Comparison of ENCODE assay signal across 1 cellular context in the genomic region with DNA sequence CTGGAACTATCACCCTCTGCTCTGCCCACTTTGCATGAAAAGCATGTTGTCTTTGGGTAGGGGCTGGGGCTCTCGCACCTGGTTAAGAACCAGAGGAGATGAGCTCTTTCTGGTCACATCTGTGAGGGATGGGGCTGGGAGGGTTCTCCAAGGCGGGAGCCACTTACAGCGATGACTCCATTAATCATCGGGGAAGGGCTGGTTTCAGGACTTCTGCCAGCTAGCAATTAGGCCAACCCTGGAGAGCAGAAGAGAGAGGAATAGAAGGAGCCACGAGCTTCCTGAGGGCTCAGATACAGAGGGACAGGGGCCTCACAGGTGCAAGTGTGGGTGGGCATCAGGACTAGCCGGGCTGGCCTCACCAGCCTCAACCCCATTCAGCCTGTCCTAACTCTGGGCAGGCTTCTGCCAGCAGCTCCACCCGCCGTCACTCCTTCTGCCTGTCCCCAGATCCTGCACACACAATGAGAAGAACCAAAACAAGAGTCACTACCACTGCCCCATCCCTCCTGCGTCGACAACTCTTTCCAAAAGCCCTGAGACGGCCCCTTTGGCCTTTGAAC.
TF ChIP-seq lines count a peak whose summit lies in the region.

No MANE protein-coding gene starts in this region.

TF ChIP-seq in HCT116, 20 proteins besides CTCF, POLR2A, EP300 and RAD21 (continued from another document):
- TF ChIP-seq EGR1 (IDR thresholded peaks at IDR 0.05; ENCODE audit: low read depth): no peak
